Comparison of ENCODE assay signal across 1 cellular context in genomic region chr3:6578526-6578925, GRCh38.
TF ChIP-seq lines count a peak whose summit lies in the region.

No MANE protein-coding gene starts in this region.

TF ChIP-seq in K562, 482 proteins besides CTCF, POLR2A, EP300 and RAD21 (continued from another document):
- TF ChIP-seq PKNOX1 (IDR thresholded peaks at IDR 0.05) (no peak), SNRNP70 (optimal IDR thresholded peaks at IDR 0.05; ENCODE audit: low read depth, low read length) (no peak), NCOA2 (IDR thresholded peaks at IDR 0.05; ENCODE audit: partially characterized antibody in 2 of 2) (no peak), FOSL1 (tag; conservative IDR thresholded peaks at IDR 0.05) (peak; percentile 66), HNRNPL (IDR thresholded peaks at IDR 0.05; ENCODE audit: low read depth, low read length) (no peak), RCOR1 (IDR thresholded peaks at IDR 0.05; ENCODE audit: borderline replicate concordance in 1 of 2, low read depth in 2 of 2, low read length in 2 of 2) (no peak), ZNF311 (CRISPR knock-in tag; IDR thresholded peaks at IDR 0.05) (no peak), ATF4 (CRISPR knock-in tag; IDR thresholded peaks at IDR 0.05) (no peak), ZBTB11 (CRISPR knock-in tag; IDR thresholded peaks at IDR 0.05) (no peak), CEBPG (CRISPR knock-in tag; IDR thresholded peaks at IDR 0.05) (no peak), CEBPG (tag; conservative IDR thresholded peaks at IDR 0.05 in 1 of 2, IDR thresholded peaks at IDR 0.05 in 1 of 2) (0 out of 4 replicates have a peak, but pooled peaks of 1 of the 2 experiments have one; percentile 32), ZNF217 (CRISPR knock-in tag; IDR thresholded peaks at IDR 0.05) (no peak), RBM22 (IDR thresholded peaks at IDR 0.05; ENCODE audit: low read depth, low read length, poor library complexity, severe bottlenecking) (no peak), CCAR2 (IDR thresholded peaks at IDR 0.05; ENCODE audit: low read depth, low read length) (no peak), SIX5 (IDR thresholded peaks at IDR 0.05; ENCODE audit: borderline replicate concordance in 1 of 2, insufficient read depth in 1 of 2, low read depth in 1 of 2, low read length in 2 of 2) (no peak), SAP30 (IDR thresholded peaks at IDR 0.05; ENCODE audit: borderline replicate concordance, insufficient read depth, low read depth, low read length, poor library complexity, severe bottlenecking) (no peak), ELF1 (tag; IDR thresholded peaks at IDR 0.05) (no peak), HEY1 (CRISPR knock-in tag; IDR thresholded peaks at IDR 0.05; ENCODE audit: borderline replicate concordance) (no peak), ZBTB17 (CRISPR knock-in tag; IDR thresholded peaks at IDR 0.05) (no peak), NFIC (IDR thresholded peaks at IDR 0.05) (no peak), KLF10 (CRISPR knock-in tag; IDR thresholded peaks at IDR 0.05) (no peak), TRIM24 (IDR thresholded peaks at IDR 0.05) (peak; percentile 45 to 46; a peak in 2 of 4 replicates), C11orf30 (IDR thresholded peaks at IDR 0.05; ENCODE audit: low read depth) (peak; percentile 57), MAFK (IDR thresholded peaks at IDR 0.05; ENCODE audit: low read length) (peak; percentile 19; the same call in 1 of the 2 replicates), STAT5B (CRISPR knock-in tag; IDR thresholded peaks at IDR 0.05) (no peak), ZC3H11A (IDR thresholded peaks at IDR 0.05; ENCODE audit: low read depth, low read length) (no peak), SIN3B (IDR thresholded peaks at IDR 0.05; ENCODE audit: low read depth) (no peak), ATF3 (IDR thresholded peaks at IDR 0.05) (peak; percentile 70), ATF3 (CRISPR knock-in tag; conservative IDR thresholded peaks at IDR 0.05) (no peak), HLTF (IDR thresholded peaks at IDR 0.05) (no peak), NFE2 (IDR thresholded peaks at IDR 0.05; ENCODE audit: low read depth) (peak; percentile 67), PTBP1 (IDR thresholded peaks at IDR 0.05; ENCODE audit: low read depth, low read length) (no peak), SRSF1 (IDR thresholded peaks at IDR 0.05; ENCODE audit: low read depth, low read length) (no peak), MAFG (tag; conservative IDR thresholded peaks at IDR 0.05) (peak; percentile 89), MNT (conservative IDR thresholded peaks at IDR 0.05) (no peak), LARP7 (IDR thresholded peaks at IDR 0.05) (no peak), NR2C1 (IDR thresholded peaks at IDR 0.05) (no peak), NR2C1 (tag; IDR thresholded peaks at IDR 0.05) (no peak), NFE2L1 (tag; IDR thresholded peaks at IDR 0.05; ENCODE audit: borderline replicate concordance, low read depth) (peak; percentile 76), ZNF316 (IDR thresholded peaks at IDR 0.05) (peak; percentile 76), POLR2AphosphoS5 (IDR thresholded peaks at IDR 0.05; ENCODE audit: control insufficient read depth, insufficient read depth, low read depth, low read length) (no peak), ETV6 (IDR thresholded peaks at IDR 0.05; ENCODE audit: borderline replicate concordance in 1 of 2, low read depth in 2 of 2, low read length in 1 of 2) (no peak), ETV6 (CRISPR knock-in tag; IDR thresholded peaks at IDR 0.05; ENCODE audit: borderline replicate concordance) (no peak), ZNF77 (CRISPR knock-in tag; IDR thresholded peaks at IDR 0.05) (no peak), EP400 (IDR thresholded peaks at IDR 0.05) (no peak), HDAC8 (tag; IDR thresholded peaks at IDR 0.05) (no peak)
- TF ChIP-seq, protein P1, sequence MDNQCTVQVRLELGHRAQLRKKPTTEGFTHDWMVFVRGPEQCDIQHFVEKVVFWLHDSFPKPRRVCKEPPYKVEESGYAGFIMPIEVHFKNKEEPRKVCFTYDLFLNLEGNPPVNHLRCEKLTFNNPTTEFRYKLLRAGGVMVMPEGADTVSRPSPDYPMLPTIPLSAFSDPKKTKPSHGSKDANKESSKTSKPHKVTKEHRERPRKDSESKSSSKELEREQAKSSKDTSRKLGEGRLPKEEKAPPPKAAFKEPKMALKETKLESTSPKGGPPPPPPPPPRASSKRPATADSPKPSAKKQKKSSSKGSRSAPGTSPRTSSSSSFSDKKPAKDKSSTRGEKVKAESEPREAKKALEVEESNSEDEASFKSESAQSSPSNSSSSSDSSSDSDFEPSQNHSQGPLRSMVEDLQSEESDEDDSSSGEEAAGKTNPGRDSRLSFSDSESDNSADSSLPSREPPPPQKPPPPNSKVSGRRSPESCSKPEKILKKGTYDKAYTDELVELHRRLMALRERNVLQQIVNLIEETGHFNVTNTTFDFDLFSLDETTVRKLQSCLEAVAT (IDR thresholded peaks at IDR 0.05), result no peak
- TF ChIP-seq, protein P2, sequence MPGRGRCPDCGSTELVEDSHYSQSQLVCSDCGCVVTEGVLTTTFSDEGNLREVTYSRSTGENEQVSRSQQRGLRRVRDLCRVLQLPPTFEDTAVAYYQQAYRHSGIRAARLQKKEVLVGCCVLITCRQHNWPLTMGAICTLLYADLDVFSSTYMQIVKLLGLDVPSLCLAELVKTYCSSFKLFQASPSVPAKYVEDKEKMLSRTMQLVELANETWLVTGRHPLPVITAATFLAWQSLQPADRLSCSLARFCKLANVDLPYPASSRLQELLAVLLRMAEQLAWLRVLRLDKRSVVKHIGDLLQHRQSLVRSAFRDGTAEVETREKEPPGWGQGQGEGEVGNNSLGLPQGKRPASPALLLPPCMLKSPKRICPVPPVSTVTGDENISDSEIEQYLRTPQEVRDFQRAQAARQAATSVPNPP (IDR thresholded peaks at IDR 0.05; ENCODE audit: borderline replicate concordance, insufficient read depth, insufficient read length), result no peak
- TF ChIP-seq, protein P3, sequence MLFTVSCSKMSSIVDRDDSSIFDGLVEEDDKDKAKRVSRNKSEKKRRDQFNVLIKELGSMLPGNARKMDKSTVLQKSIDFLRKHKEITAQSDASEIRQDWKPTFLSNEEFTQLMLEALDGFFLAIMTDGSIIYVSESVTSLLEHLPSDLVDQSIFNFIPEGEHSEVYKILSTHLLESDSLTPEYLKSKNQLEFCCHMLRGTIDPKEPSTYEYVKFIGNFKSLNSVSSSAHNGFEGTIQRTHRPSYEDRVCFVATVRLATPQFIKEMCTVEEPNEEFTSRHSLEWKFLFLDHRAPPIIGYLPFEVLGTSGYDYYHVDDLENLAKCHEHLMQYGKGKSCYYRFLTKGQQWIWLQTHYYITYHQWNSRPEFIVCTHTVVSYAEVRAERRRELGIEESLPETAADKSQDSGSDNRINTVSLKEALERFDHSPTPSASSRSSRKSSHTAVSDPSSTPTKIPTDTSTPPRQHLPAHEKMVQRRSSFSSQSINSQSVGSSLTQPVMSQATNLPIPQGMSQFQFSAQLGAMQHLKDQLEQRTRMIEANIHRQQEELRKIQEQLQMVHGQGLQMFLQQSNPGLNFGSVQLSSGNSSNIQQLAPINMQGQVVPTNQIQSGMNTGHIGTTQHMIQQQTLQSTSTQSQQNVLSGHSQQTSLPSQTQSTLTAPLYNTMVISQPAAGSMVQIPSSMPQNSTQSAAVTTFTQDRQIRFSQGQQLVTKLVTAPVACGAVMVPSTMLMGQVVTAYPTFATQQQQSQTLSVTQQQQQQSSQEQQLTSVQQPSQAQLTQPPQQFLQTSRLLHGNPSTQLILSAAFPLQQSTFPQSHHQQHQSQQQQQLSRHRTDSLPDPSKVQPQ (CRISPR knock-in tag; IDR thresholded peaks at IDR 0.05; ENCODE audit: borderline replicate concordance), result no peak
- TF ChIP-seq, protein P4, sequence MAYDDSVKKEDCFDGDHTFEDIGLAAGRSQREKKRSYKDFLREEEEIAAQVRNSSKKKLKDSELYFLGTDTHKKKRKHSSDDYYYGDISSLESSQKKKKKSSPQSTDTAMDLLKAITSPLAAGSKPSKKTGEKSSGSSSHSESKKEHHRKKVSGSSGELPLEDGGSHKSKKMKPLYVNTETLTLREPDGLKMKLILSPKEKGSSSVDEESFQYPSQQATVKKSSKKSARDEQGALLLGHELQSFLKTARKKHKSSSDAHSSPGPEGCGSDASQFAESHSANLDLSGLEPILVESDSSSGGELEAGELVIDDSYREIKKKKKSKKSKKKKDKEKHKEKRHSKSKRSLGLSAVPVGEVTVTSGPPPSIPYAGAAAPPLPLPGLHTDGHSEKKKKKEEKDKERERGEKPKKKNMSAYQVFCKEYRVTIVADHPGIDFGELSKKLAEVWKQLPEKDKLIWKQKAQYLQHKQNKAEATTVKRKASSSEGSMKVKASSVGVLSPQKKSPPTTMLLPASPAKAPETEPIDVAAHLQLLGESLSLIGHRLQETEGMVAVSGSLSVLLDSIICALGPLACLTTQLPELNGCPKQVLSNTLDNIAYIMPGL (CRISPR knock-in tag; IDR thresholded peaks at IDR 0.05), result no peak
